16 cellular contexts compared by ENCODE assay signal in the genomic region with DNA sequence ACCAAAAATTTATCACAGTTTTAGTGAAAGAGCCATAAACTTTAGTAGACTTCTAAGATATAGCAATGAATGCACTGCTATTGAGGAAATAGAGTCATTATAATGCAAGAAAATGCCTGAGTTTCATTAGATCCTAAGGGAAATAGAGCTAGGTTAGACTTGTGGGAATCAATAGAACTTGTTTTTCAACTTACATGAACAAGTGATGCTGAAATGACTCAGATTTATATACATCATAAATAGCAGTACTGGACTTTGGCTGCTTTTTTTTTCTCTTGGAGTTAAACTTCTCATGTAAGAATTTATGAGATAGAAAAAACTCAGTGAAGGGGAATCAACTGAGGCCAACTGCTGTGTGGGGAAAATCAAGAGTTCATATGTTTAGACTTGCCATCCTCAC.
DNase-seq lines count a peak whose midpoint lies in the region; ATAC-seq and TF ChIP-seq lines count a peak whose summit lies in the region.
"Had no signal": no experiment of that assay in that cellular context is flagged by ENCODE, and none has a peak within 500 bp of the region (broad histone marks: within the 10 kb centered on the region; RNA-seq: fewer than 3 reads in every experiment).

No MANE protein-coding gene starts in this region.

- H3K4me3 ChIP-seq in adipocyte (ENCODE audit: low read length) (no peak overlapping the region), smooth muscle cell (no peak overlapping the region), upper lobe of right lung (no peak overlapping the region)
- H3K4me3 ChIP-seq: BLaER1 had no signal

- intact Hi-C loops in Calu3 (cut with micrococcal nuclease; ENCODE audit: unreplicated experiment) (loop anchor here (5.0 kb wide), 2 partner anchors 34 to 76 kb away; no protein-coding TSS in a partner anchor), upper lobe of right lung (cut with DNase I) (no loop called here)

- CTCF ChIA-PET in Calu3 (lab: Charles Lee) = interaction anchor here (0.8 to 2.1 kb wide), 3 partner anchors 46 to 68 kb away, joined by 4 to 10 read pairs (median 4); no protein-coding TSS in a partner anchor

- H3K9ac ChIP-seq in adipocyte (ENCODE audit: low read length) (no peak overlapping the region), smooth muscle cell (ENCODE audit: low read depth) (no peak overlapping the region)
- H3K9ac ChIP-seq: BLaER1 had no signal

- no peaks in the 10 kb centered on the region for H4K20me1 ChIP-seq in smooth muscle cell (ENCODE audit: low read depth)
- H4K20me1 ChIP-seq: BLaER1 had no signal

- H3K27ac ChIP-seq in epithelial cell of prostate (no peak overlapping the region), smooth muscle cell (ENCODE audit: low read depth) (no peak overlapping the region), upper lobe of right lung (no peak overlapping the region)
- H3K27ac ChIP-seq: BLaER1 had no signal

- H3K36me3 Mint-ChIP-seq in Calu3 (ENCODE audit: insufficient read depth, unreplicated experiment) = no peaks in the 10 kb centered on the region
- H3K36me3 Mint-ChIP-seq in activated naive CD4-positive, alpha-beta T cell treated with anti-CD3 and anti-CD28 coated beads, Interleukin-2, amount 50 U/mL, for 72 hours = no peaks in the 10 kb centered on the region
- H3K36me3 Mint-ChIP-seq: CD4-positive, CD25-positive, alpha-beta regulatory T cell had no signal

- no peak overlapping the region for H3K4me3 Mint-ChIP-seq in Calu3 (ENCODE audit: low read depth, unreplicated experiment)
- H3K4me3 Mint-ChIP-seq: CD4-positive, CD25-positive, alpha-beta regulatory T cell; HFFc6 had no signal

- H3K27ac Mint-ChIP-seq in Calu3 (ENCODE audit: unreplicated experiment) = peak overlapping the region; percentile 82
- no peak overlapping the region for H3K27ac Mint-ChIP-seq in activated naive CD4-positive, alpha-beta T cell treated with anti-CD3 and anti-CD28 coated beads, Interleukin-2, amount 50 U/mL, for 72 hours
- H3K27ac Mint-ChIP-seq: CD4-positive, CD25-positive, alpha-beta regulatory T cell; HFFc6 had no signal

- DNase-seq in Calu3 (no peak), adipocyte (ENCODE audit: low read depth) (peak; percentile 4), epithelial cell of prostate (ENCODE audit: low read depth, low spot score) (peak; percentile 14), smooth muscle cell (lab: John Stamatoyannopoulos, UW; ENCODE audit: unreplicated experiment) (no peak), upper lobe of right lung (no peak)
- no peak for DNase-seq in activated naive CD4-positive, alpha-beta T cell treated with anti-CD3 and anti-CD28 coated beads, Interleukin-2, amount 50 U/mL, for 72 hours (ENCODE audit: low spot score in 2 of 2)
- DNase-seq: 8988T; AML-193; CD4-positive, CD25-positive, alpha-beta regulatory T cell; DND-41; GDM1; HCEC 1CT; HFFc6 had no signal

- H3K27me3 Mint-ChIP-seq in Calu3 (ENCODE audit: unreplicated experiment) = no peaks in the 10 kb centered on the region
- H3K27me3 Mint-ChIP-seq: CD4-positive, CD25-positive, alpha-beta regulatory T cell had no signal

- BruUV-seq in Calu3 (replicated peaks; lab: Mats Ljungman, UMichigan) = no TSS peak

- ATAC-seq in upper lobe of right lung (no peak), HG02759 (IDR thresholded peaks at IDR 0.05; ENCODE audit: unreplicated experiment) (no peak)
- ATAC-seq in activated naive CD4-positive, alpha-beta T cell treated with anti-CD3 and anti-CD28 coated beads, Interleukin-2, amount 50 U/mL, for 72 hours = no peak
- ATAC-seq: HepG2 had no signal

- H3F3A ChIP-seq in smooth muscle cell (ENCODE audit: low read depth) = no peaks in the 10 kb centered on the region

- TF ChIP-seq CTCF in Calu3 (IDR thresholded peaks at IDR 0.05; ENCODE audit: unreplicated experiment) (no peak), smooth muscle cell (IDR thresholded peaks at IDR 0.05; ENCODE audit: borderline replicate concordance, insufficient read depth, poor library complexity, severe bottlenecking) (no peak), upper lobe of right lung (IDR thresholded peaks at IDR 0.05) (no peak)

- peaks cover 3% of the 10 kb centered on the region for H3K9me3 Mint-ChIP-seq in Calu3 (ENCODE audit: low read depth, unreplicated experiment)
- peaks cover 0 to 11% of the 10 kb centered on the region in 2 donors for H3K9me3 Mint-ChIP-seq in activated naive CD4-positive, alpha-beta T cell treated with anti-CD3 and anti-CD28 coated beads, Interleukin-2, amount 50 U/mL, for 72 hours

- no peaks in the 10 kb centered on the region for H3K4me1 ChIP-seq in adipocyte (ENCODE audit: control insufficient read depth, insufficient read depth, low read length)
- peaks cover 5% of the 10 kb centered on the region for H3K4me1 ChIP-seq in smooth muscle cell (ENCODE audit: low read depth)
- no peaks in the 10 kb centered on the region for H3K4me1 ChIP-seq in upper lobe of right lung
- H3K4me1 ChIP-seq: BLaER1 had no signal

- H3K27me3 ChIP-seq in adipocyte (replicated peaks; ENCODE audit: control insufficient read depth, insufficient read depth, low read length) (no peaks in the 10 kb centered on the region), smooth muscle cell (ENCODE audit: low read depth) (no peaks in the 10 kb centered on the region), upper lobe of right lung (no peaks in the 10 kb centered on the region)
- H3K27me3 ChIP-seq: BLaER1 had no signal

- no peak overlapping the region for H2AFZ ChIP-seq in smooth muscle cell (ENCODE audit: low read depth)

- H3K9me3 ChIP-seq in adipocyte (ENCODE audit: control insufficient read depth, low read length) = no peaks in the 10 kb centered on the region
- no peaks in the 10 kb centered on the region for H3K9me3 ChIP-seq in smooth muscle cell (replicated peaks; ENCODE audit: low read depth)
- no peaks in the 10 kb centered on the region for H3K9me3 ChIP-seq in upper lobe of right lung
- H3K9me3 ChIP-seq: BLaER1 had no signal

- H3K4me2 ChIP-seq in smooth muscle cell = peak overlapping the region; percentile 19
- H3K4me2 ChIP-seq: BLaER1 had no signal

- H3K4me1 Mint-ChIP-seq in Calu3 (ENCODE audit: low read depth, unreplicated experiment) = peaks cover 40% of the 10 kb centered on the region
- H3K4me1 Mint-ChIP-seq: CD4-positive, CD25-positive, alpha-beta regulatory T cell had no signal

- H3K79me2 ChIP-seq in smooth muscle cell (ENCODE audit: low read depth) = no peaks in the 10 kb centered on the region

- H3K36me3 ChIP-seq in adipocyte (ENCODE audit: control insufficient read depth, insufficient read depth, low read length, severe bottlenecking) = no peaks in the 10 kb centered on the region
- no peaks in the 10 kb centered on the region for H3K36me3 ChIP-seq in smooth muscle cell (ENCODE audit: low read depth)
- no peaks in the 10 kb centered on the region for H3K36me3 ChIP-seq in upper lobe of right lung
- H3K36me3 ChIP-seq: BLaER1 had no signal

Comparison
In these comparisons a context has a peak if more than half of its experiments do, and no peak if none do; other contexts are left out.
1. DNase-seq: peak in adipocyte (single experiment) and epithelial cell of prostate (single experiment); none in Calu3 (single experiment), smooth muscle cell (single experiment), upper lobe of right lung (single experiment) and activated naive CD4-positive, alpha-beta T cell treated with anti-CD3 and anti-CD28 coated beads, Interleukin-2, amount 50 U/mL, for 72 hours (0 of 2).